In the genomic region with DNA sequence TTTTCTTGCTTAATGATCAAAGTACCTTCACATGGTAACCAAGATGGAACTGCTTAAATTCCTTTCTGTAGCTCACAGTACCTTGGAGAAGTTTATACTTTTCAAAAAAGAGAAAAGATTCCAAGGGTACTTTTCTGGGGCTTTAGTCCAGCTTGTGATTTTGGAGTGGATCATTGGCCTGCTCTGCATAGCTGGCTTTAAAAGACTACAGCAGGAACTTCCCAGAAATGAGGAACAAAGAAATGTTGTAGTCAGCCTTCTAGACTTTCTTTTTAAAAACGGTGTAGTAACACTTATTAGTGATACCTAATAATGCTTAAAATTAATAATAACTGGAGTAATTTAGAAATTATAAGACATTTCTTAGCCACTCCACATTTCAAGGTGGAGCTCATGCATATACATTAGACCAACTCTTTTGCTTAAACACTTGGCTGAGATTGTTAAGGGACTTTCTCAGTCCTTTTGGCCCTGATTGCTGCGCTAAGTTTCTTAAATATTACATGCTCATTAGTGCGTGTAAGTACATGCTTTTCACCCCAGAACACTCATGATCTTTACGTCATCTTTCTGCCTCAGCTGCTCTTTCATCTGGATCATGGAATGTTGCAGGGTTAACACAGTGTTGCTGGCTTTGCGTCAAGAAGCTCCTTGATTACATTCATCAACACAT, we compare ENCODE assay signal across 9 cellular contexts. TPM values are rescaled to one million over a fixed set of nuclear protein-coding genes. Genes with fewer than 3 reads are reported as not detected.
DNase-seq lines count a peak whose midpoint lies in the region; ATAC-seq and TF ChIP-seq lines count a peak whose summit lies in the region.
"Had no signal": no experiment of that assay in that cellular context is flagged by ENCODE, and none has a peak within 500 bp of the region (broad histone marks: within the 10 kb centered on the region; RNA-seq: fewer than 3 reads in every experiment).

No MANE protein-coding gene starts in this region.

- ATAC-seq in GM18508 (IDR thresholded peaks at IDR 0.05; ENCODE audit: insufficient read depth, unreplicated experiment) (peak; percentile 20), GM21737 (IDR thresholded peaks at IDR 0.05; ENCODE audit: unreplicated experiment) (peak; percentile 33), HG03575 (IDR thresholded peaks at IDR 0.05; ENCODE audit: extremely low read depth, insufficient number of reproducible peaks, low FRiP score, unreplicated experiment) (peak; percentile 11)

- H3K4me3 ChIP-seq in uterus = no peak overlapping the region

- intact Hi-C loops in uterus (cut with DNase I; ENCODE audit: low total_unique reads) = no loop called here

- H3K36me3 Mint-ChIP-seq in nephron progenitor cell (ENCODE audit: low read depth) = peaks cover 34% of the 10 kb centered on the region
- H3K36me3 Mint-ChIP-seq in type B pancreatic cell = peaks cover 28% of the 10 kb centered on the region

- H3K27me3 Mint-ChIP-seq in nephron progenitor cell (ENCODE audit: low read depth, poor library complexity) (no peaks in the 10 kb centered on the region), type B pancreatic cell (no peaks in the 10 kb centered on the region)

- no peaks in the 10 kb centered on the region for H3K9me3 Mint-ChIP-seq in nephron progenitor cell
- H3K9me3 Mint-ChIP-seq in type B pancreatic cell = no peaks in the 10 kb centered on the region
- H3K9me3 Mint-ChIP-seq: T-helper 1 cell treated with Interleukin-12 subunit alpha and Interleukin-12 subunit beta and Interleukin-4 antibody, amounts not matched to agents 30 μg/mL and 1 μg/mL, for 36 hours had no signal

- H3K4me1 Mint-ChIP-seq in nephron progenitor cell (peaks cover 9% of the 10 kb centered on the region), type B pancreatic cell (ENCODE audit: unreplicated experiment) (peaks cover 10% of the 10 kb centered on the region)

- no peak overlapping the region for H3K27ac Mint-ChIP-seq in nephron progenitor cell
- no peak overlapping the region for H3K27ac Mint-ChIP-seq in type B pancreatic cell
- H3K27ac Mint-ChIP-seq: T-helper 1 cell treated with Interleukin-12 subunit alpha and Interleukin-12 subunit beta and Interleukin-4 antibody, amounts not matched to agents 30 μg/mL and 1 μg/mL, for 36 hours had no signal

- H3K4me1 ChIP-seq in uterus = no peaks in the 10 kb centered on the region

- DNase-seq in medulla oblongata (ENCODE audit: extremely low spot score) = peak; percentile 75
- no peak for DNase-seq in nephron progenitor cell
- DNase-seq in GM03348 (ENCODE audit: low spot score) = no peak
- no peak for DNase-seq in uterus
- no peak for DNase-seq in type B pancreatic cell (ENCODE audit: extremely low spot score, unreplicated experiment)

- H3K9me3 ChIP-seq in uterus = no peaks in the 10 kb centered on the region

- no peak for TF ChIP-seq POLR2A in uterus (IDR thresholded peaks at IDR 0.05)

- TF ChIP-seq CTCF in nephron progenitor cell (IDR thresholded peaks at IDR 0.05) (no peak), uterus (IDR thresholded peaks at IDR 0.05) (no peak), type B pancreatic cell (conservative IDR thresholded peaks at IDR 0.05) (no peak)

- H3K27me3 ChIP-seq in uterus = no peaks in the 10 kb centered on the region

- H3K27ac ChIP-seq in uterus = no peak overlapping the region

- H3K4me3 Mint-ChIP-seq in nephron progenitor cell = no peak overlapping the region
- H3K4me3 Mint-ChIP-seq in type B pancreatic cell = no peak overlapping the region
- H3K4me3 Mint-ChIP-seq: T-helper 1 cell treated with Interleukin-12 subunit alpha and Interleukin-12 subunit beta and Interleukin-4 antibody, amounts not matched to agents 30 μg/mL and 1 μg/mL, for 36 hours had no signal

- H3K36me3 ChIP-seq in uterus = no peaks in the 10 kb centered on the region

RNA-seq across cellular contexts. Expression of a gene that starts 57.3 kb away (rescaled TPM):
- total RNA-seq in uterus (10 to 100 TPM; 19.2 to 54.8 (median 49.7) TPM), type B pancreatic cell (ENCODE audit: low replicate concordance) (25.4 and 26.0 TPM in 2 replicates)

RNA-seq across cellular contexts. Expression of a gene that starts 58.0 kb away (rescaled TPM):
- total RNA-seq in uterus = 100 to 1,000 TPM in 1 of 4 donors, 10 to 100 TPM in 3; 40.3 to 114 (median 55.6) TPM
- total RNA-seq in type B pancreatic cell (ENCODE audit: low replicate concordance) = 21.6 and 83.8 TPM in 2 replicates
